ENCODE assay signal across 9 cellular contexts in the genomic region with DNA sequence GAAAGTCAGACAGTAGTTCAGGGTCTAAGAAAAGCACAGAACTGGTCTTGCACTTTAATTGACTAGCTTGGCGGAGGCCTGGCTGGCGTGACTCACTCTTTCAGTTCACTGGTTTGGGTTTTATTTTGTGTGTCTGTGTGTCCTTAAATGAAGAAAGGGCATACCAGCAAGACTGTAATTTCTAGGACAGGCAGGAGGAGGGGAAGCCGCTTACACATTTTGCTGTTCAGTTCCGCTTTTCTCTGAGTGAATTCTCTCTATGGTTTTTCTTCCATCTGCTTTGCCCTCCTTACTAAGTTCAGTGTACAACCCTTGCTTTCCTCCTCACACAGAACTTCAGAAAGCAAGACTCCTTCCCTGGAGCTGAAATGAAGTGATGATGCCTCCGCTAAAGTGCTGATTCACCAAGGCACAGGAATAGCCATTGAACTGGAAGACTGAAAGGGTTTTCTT.
DNase-seq lines count a peak whose midpoint lies in the region; ATAC-seq and TF ChIP-seq lines count a peak whose summit lies in the region.
"Had no signal": no experiment of that assay in that cellular context is flagged by ENCODE, and none has a peak within 500 bp of the region (broad histone marks: within the 10 kb centered on the region; RNA-seq: fewer than 3 reads in every experiment).

No MANE protein-coding gene starts in this region.

- peak overlapping the region; percentile 70 to 89 (median 83) for H3K4me2 ChIP-seq in BLaER1 treated with 17β-estradiol and CSF1 and Interleukin-3, amounts not matched to agents 10 nM and 100 nM

- H3K9me3 Mint-ChIP-seq in endothelial cell (ENCODE audit: unreplicated experiment), result no peaks in the 10 kb centered on the region
- H3K9me3 Mint-ChIP-seq: activated naive CD8-positive, alpha-beta T cell treated with anti-CD3 and anti-CD28 coated beads, Interleukin-2, amount 10 ng/mL, durations not matched to agents 7 days and 5 days had no signal

- DNase-seq in brain pericyte (ENCODE audit: low read depth, low spot score), result peak; percentile 41
- peak; percentile 46 for DNase-seq in non-pigmented ciliary epithelial cell (ENCODE audit: low read depth)
- DNase-seq in endothelial cell (ENCODE audit: low spot score), result no peak
- no peak for DNase-seq in GF-D8 (lab: John Stamatoyannopoulos, UW)
- no peak for DNase-seq in putamen (ENCODE audit: low spot score)
- DNase-seq: activated naive CD8-positive, alpha-beta T cell treated with anti-CD3 and anti-CD28 coated beads, Interleukin-2, amount 10 ng/mL, durations not matched to agents 7 days and 5 days had no signal

- peak overlapping the region in 2 of 10 experiments; percentile 9 to 13; a peak in 1 of 20 replicates for H3K4me3 ChIP-seq in BLaER1 treated with 17β-estradiol and CSF1 and Interleukin-3, amounts not matched to agents 10 nM and 100 nM

- H3K36me3 Mint-ChIP-seq in endothelial cell (ENCODE audit: low read depth, unreplicated experiment), result peaks cover 18% of the 10 kb centered on the region
- H3K36me3 Mint-ChIP-seq: activated naive CD8-positive, alpha-beta T cell treated with anti-CD3 and anti-CD28 coated beads, Interleukin-2, amount 10 ng/mL, durations not matched to agents 7 days and 5 days had no signal

- peak; percentile 53 for ATAC-seq in GM19467 (IDR thresholded peaks at IDR 0.05; ENCODE audit: unreplicated experiment)
- ATAC-seq in HG03469 (IDR thresholded peaks at IDR 0.05; ENCODE audit: unreplicated experiment), result peak; percentile 35

- no peak overlapping the region for H3K27ac Mint-ChIP-seq in endothelial cell (ENCODE audit: unreplicated experiment)
- H3K27ac Mint-ChIP-seq: activated naive CD8-positive, alpha-beta T cell treated with anti-CD3 and anti-CD28 coated beads, Interleukin-2, amount 10 ng/mL, durations not matched to agents 7 days and 5 days had no signal

- peak overlapping the region; percentile 41 to 76 (median 66) for H3K9ac ChIP-seq in BLaER1 treated with 17β-estradiol and CSF1 and Interleukin-3, amounts not matched to agents 10 nM and 100 nM

- H3K27me3 ChIP-seq in BLaER1 treated with 17β-estradiol and CSF1 and Interleukin-3, amounts not matched to agents 10 nM and 100 nM, result no peaks in the 10 kb centered on the region

- peaks cover 4 to 87% (median 24%) of the 10 kb centered on the region in 11 experiments; a peak in 15 of 22 replicates for H4K20me1 ChIP-seq in BLaER1 treated with 17β-estradiol and CSF1 and Interleukin-3, amounts not matched to agents 10 nM and 100 nM

- H3K9me3 ChIP-seq in BLaER1 treated with 17β-estradiol and CSF1 and Interleukin-3, amounts not matched to agents 10 nM and 100 nM (replicated peaks in 1 of 11), result no peaks in the 10 kb centered on the region

- H3K4me1 ChIP-seq in BLaER1 treated with 17β-estradiol and CSF1 and Interleukin-3, amounts not matched to agents 10 nM and 100 nM, result peaks cover 57 to 72% (median 68%) of the 10 kb centered on the region in 10 experiments

- no peak for TF ChIP-seq CTCF in endothelial cell (IDR thresholded peaks at IDR 0.05; ENCODE audit: unreplicated experiment)

- H3K4me1 Mint-ChIP-seq in endothelial cell (ENCODE audit: unreplicated experiment), result peaks cover 16% of the 10 kb centered on the region

- H3K4me3 Mint-ChIP-seq in endothelial cell (ENCODE audit: unreplicated experiment), result no peak overlapping the region
- H3K4me3 Mint-ChIP-seq: activated naive CD8-positive, alpha-beta T cell treated with anti-CD3 and anti-CD28 coated beads, Interleukin-2, amount 10 ng/mL, durations not matched to agents 7 days and 5 days had no signal

- peaks cover 3% of the 10 kb centered on the region for H3K27me3 Mint-ChIP-seq in endothelial cell (ENCODE audit: unreplicated experiment)

- peaks cover 38 to 78% (median 52%) of the 10 kb centered on the region in 11 experiments for H3K36me3 ChIP-seq in BLaER1 treated with 17β-estradiol and CSF1 and Interleukin-3, amounts not matched to agents 10 nM and 100 nM

- peak overlapping the region; percentile 56 to 86 (median 79); a peak in 21 of 22 replicates for H3K27ac ChIP-seq in BLaER1 treated with 17β-estradiol and CSF1 and Interleukin-3, amounts not matched to agents 10 nM and 100 nM

Comparison
In these comparisons a context has a peak if more than half of its experiments do, and no peak if none do; other contexts are left out.
1. DNase-seq: peak in brain pericyte (single experiment) and non-pigmented ciliary epithelial cell (single experiment); none in endothelial cell (single experiment), GF-D8 (single experiment) and putamen (single experiment).